In the genomic region with DNA sequence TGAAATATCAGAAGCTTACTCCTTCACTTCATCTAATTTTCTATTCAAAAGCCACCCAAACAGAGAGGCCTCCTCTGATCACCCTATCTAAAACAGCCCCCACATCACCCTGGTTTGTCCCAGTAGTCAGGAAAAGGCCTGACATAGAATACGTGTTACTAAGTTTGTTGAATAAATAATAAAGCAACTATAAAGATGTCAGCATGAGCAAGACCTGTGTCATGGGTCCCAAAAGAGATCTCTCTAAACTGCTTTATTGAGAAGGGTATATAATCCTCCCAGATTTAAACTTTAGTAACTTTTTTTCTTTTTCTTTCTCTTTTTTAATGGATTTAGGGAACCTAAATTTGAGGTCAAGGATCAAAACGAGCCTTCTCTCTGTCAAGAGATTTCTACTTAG, we compare ENCODE assay signal across 14 cellular contexts. TPM values are rescaled to one million over a fixed set of nuclear protein-coding genes. Genes with fewer than 3 reads are reported as not detected.
DNase-seq lines count a peak whose midpoint lies in the region; ATAC-seq lines count a peak whose summit lies in the region.
"Had no signal": no experiment of that assay in that cellular context is flagged by ENCODE, and none has a peak within 500 bp of the region (broad histone marks: within the 10 kb centered on the region; RNA-seq: fewer than 3 reads in every experiment).

No MANE protein-coding gene starts in this region.

- H3K9me3 ChIP-seq in mesenchymal stem cell (ENCODE audit: control insufficient read depth, low read length), result no peaks in the 10 kb centered on the region
- H3K9me3 ChIP-seq: BLaER1 had no signal

- no peaks in the 10 kb centered on the region for H3K9me3 Mint-ChIP-seq in activated T-cell treated with anti-CD3 and anti-CD28 coated beads, Interleukin-2, amount 50 U/mL, for 72 hours

- H3K27ac ChIP-seq in mesenchymal stem cell (ENCODE audit: low read length, poor library complexity, severe bottlenecking), result peak overlapping the region; percentile 40
- H3K27ac ChIP-seq: BLaER1, HL-60 had no signal

- peaks cover 3% of the 10 kb centered on the region for H3K4me1 ChIP-seq in mesenchymal stem cell (ENCODE audit: control insufficient read depth, insufficient read depth, low read depth, low read length)
- H3K4me1 ChIP-seq: BLaER1 had no signal

- H3K79me1 ChIP-seq in mesenchymal stem cell (replicated peaks; ENCODE audit: low read length, poor library complexity, severe bottlenecking), result no peaks in the 10 kb centered on the region

- H3K4me2 ChIP-seq in mesenchymal stem cell (ENCODE audit: low read length, poor library complexity, severe bottlenecking), result no peak overlapping the region
- H3K4me2 ChIP-seq: BLaER1 had no signal

- H3K23ac ChIP-seq in mesenchymal stem cell (ENCODE audit: low read length in 2 of 2), result no peak overlapping the region

- no peak overlapping the region for H2AFZ ChIP-seq in mesenchymal stem cell (ENCODE audit: low read depth, low read length)

- DNase-seq in activated T-cell treated with anti-CD3 and anti-CD28 coated beads, Interleukin-2, amount 50 U/mL, for 72 hours, result no peak
- no peak for DNase-seq in activated T-cell treated with anti-CD3 and anti-CD28 coated beads, Interleukin-2, amount 50 U/mL, for 1 hour
- peak; percentile 35 for DNase-seq in HCEC 1CT
- DNase-seq in mesenchymal stem cell, result no peak
- no peak for DNase-seq in hepatic stellate cell (ENCODE audit: low spot score)
- no peak for DNase-seq in NCI-H187 (lab: John Stamatoyannopoulos, UW)
- DNase-seq: 8988T, AML-193, Calu3, DMS 273 treated with DMSO at 0.1 percent for 48 hours had no signal

- no peak overlapping the region for H3K18ac ChIP-seq in mesenchymal stem cell (ENCODE audit: low read depth in 1 of 2, low read length in 2 of 2)

- no peak overlapping the region for H3K4ac ChIP-seq in mesenchymal stem cell (ENCODE audit: low read depth in 1 of 2, low read length in 2 of 2)

- peak overlapping the region; percentile 73 for H3K27ac Mint-ChIP-seq in activated T-cell treated with anti-CD3 and anti-CD28 coated beads, Interleukin-2, amount 50 U/mL, for 72 hours

- no peak overlapping the region for H4K91ac ChIP-seq in mesenchymal stem cell (ENCODE audit: low read length)

- H3K4me3 Mint-ChIP-seq in activated T-cell treated with anti-CD3 and anti-CD28 coated beads, Interleukin-2, amount 50 U/mL, for 72 hours, result no peak overlapping the region

- no peak overlapping the region for H4K8ac ChIP-seq in mesenchymal stem cell (ENCODE audit: low read length)

- peaks cover 3 to 6% of the 10 kb centered on the region in 2 donors for H3K36me3 Mint-ChIP-seq in activated T-cell treated with anti-CD3 and anti-CD28 coated beads, Interleukin-2, amount 50 U/mL, for 72 hours (ENCODE audit: insufficient read depth in 2 of 2)

- H3K36me3 ChIP-seq in mesenchymal stem cell (ENCODE audit: control insufficient read depth in 1 of 2, insufficient read depth in 2 of 2, low read depth in 1 of 2, low read length in 2 of 2), result peaks cover 4 to 63% of the 10 kb centered on the region in 2 experiments

- H2BK12ac ChIP-seq in mesenchymal stem cell (ENCODE audit: low read length in 2 of 2), result no peak overlapping the region

- 100% methylated on average over 1 of the region's 2 CpGs for WGBS in mesenchymal stem cell

- ATAC-seq in activated T-cell treated with anti-CD3 and anti-CD28 coated beads, Interleukin-2, amount 50 U/mL, for 72 hours (replicated peaks in 1 of 2), result no peak
- ATAC-seq in GM21360 (IDR thresholded peaks at IDR 0.05; ENCODE audit: unreplicated experiment), result no peak

- no peak overlapping the region for H3K4me3 ChIP-seq in mesenchymal stem cell (ENCODE audit: insufficient read depth in 1 of 2, low read depth in 1 of 2, low read length in 2 of 2)
- H3K4me3 ChIP-seq: BLaER1 had no signal

- H3K14ac ChIP-seq in mesenchymal stem cell (ENCODE audit: low read length in 2 of 2), result no peak overlapping the region

- no peaks in the 10 kb centered on the region for H3K27me3 Mint-ChIP-seq in activated T-cell treated with anti-CD3 and anti-CD28 coated beads, Interleukin-2, amount 50 U/mL, for 72 hours (ENCODE audit: low read depth)

- no peaks in the 10 kb centered on the region for H3K4me1 Mint-ChIP-seq in activated T-cell treated with anti-CD3 and anti-CD28 coated beads, Interleukin-2, amount 50 U/mL, for 72 hours (ENCODE audit: low read depth)

- H2AK5ac ChIP-seq in mesenchymal stem cell (ENCODE audit: low read length, severe bottlenecking), result no peak overlapping the region

- no peak overlapping the region for H3K9ac ChIP-seq in mesenchymal stem cell (ENCODE audit: low read length)
- H3K9ac ChIP-seq: BLaER1 had no signal

- no peak overlapping the region for H2BK120ac ChIP-seq in mesenchymal stem cell (ENCODE audit: low read depth, low read length)

- no peak overlapping the region for H2BK15ac ChIP-seq in mesenchymal stem cell (ENCODE audit: low read depth, poor library complexity, severe bottlenecking)

- no peak overlapping the region for H2BK5ac ChIP-seq in mesenchymal stem cell (ENCODE audit: low read depth, low read length, poor library complexity, severe bottlenecking)

- no peaks in the 10 kb centered on the region for H3K27me3 ChIP-seq in mesenchymal stem cell (ENCODE audit: control insufficient read depth in 1 of 2, insufficient read depth in 1 of 2, low read length in 2 of 2)
- H3K27me3 ChIP-seq: BLaER1 had no signal

RNA-seq across cellular contexts. Expression of a gene that starts 27.4 kb away (rescaled TPM):
- under 1 TPM; 0.12 to 0.36 TPM for total RNA-seq in activated T-cell treated with anti-CD3 and anti-CD28 coated beads, Interleukin-2, amount 50 U/mL, for 72 hours
- polyA plus RNA-seq in mesenchymal stem cell (2013, experiment 1 of 2), result 0.04 TPM
- polyA plus RNA-seq in mesenchymal stem cell (2013, experiment 2 of 2), result 0.01 TPM
- total RNA-seq: Daoy had no signal
